ENCODE assay signal across 24 cellular contexts in genomic region chr4:14100349-14100748, GRCh38.
DNase-seq lines count a peak whose midpoint lies in the region; FAIRE-seq and TF ChIP-seq lines count a peak whose summit lies in the region.
"Had no signal": no experiment of that assay in that cellular context is flagged by ENCODE, and none has a peak within 500 bp of the region (broad histone marks: within the 10 kb centered on the region; RNA-seq: fewer than 3 reads in every experiment).

No MANE protein-coding gene starts in this region.

- FAIRE-seq in endothelial cell of umbilical vein (lab: Jason Lieb, UNC): no peak

- intact Hi-C loops in endothelial cell of umbilical vein (cut with micrococcal nuclease): no loop called here
- intact Hi-C loops in activated T-helper 1 cell treated with anti-CD3 and anti-CD28 coated beads, Interleukin-12 subunit alpha, Interleukin-12 subunit beta, Interleukin-2, Interleukin-4 antibody, amounts not matched to agents 30 ng/mL and 10 ng/mL and 1 ng/mL, durations not matched to agents 14 hours and 24 hours and 36 hours (cut with micrococcal nuclease): no loop called here

- no peaks in the 10 kb centered on the region for H3K4me1 ChIP-seq in endothelial cell of umbilical vein (ENCODE audit: control insufficient read depth, extremely low read depth, insufficient read depth, low read length)
- H3K4me1 ChIP-seq in parathyroid adenoma: peaks cover 14% of the 10 kb centered on the region
- no peaks in the 10 kb centered on the region for H3K4me1 ChIP-seq in MM.1S (ENCODE audit: low read length)

- H3K9me1 ChIP-seq in endothelial cell of umbilical vein (replicated peaks; ENCODE audit: control insufficient read depth, extremely low read depth, insufficient read depth, low read length): no peaks in the 10 kb centered on the region

- TF ChIP-seq CTCF in WERI-Rb-1 (IDR thresholded peaks at IDR 0.05; ENCODE audit: low read depth, low read length) (no peak), endothelial cell of umbilical vein (IDR thresholded peaks at IDR 0.05; ENCODE audit: extremely low read depth in 1 of 2, insufficient read depth in 1 of 2, low read depth in 1 of 2, low read length in 2 of 2) (no peak), parathyroid adenoma (IDR thresholded peaks at IDR 0.05) (no peak), MM.1S (IDR thresholded peaks at IDR 0.05; ENCODE audit: low read length) (no peak)

- CTCF ChIA-PET in endothelial cell of umbilical vein (lab: Charles Lee): interaction anchor here (1.4 kb wide), 1 partner anchor 446 kb away, joined by 3 read pairs; no protein-coding TSS in a partner anchor

- H3K9me3 Mint-ChIP-seq in activated T-helper 1 cell treated with anti-CD3 and anti-CD28 coated beads, Interleukin-12 subunit alpha, Interleukin-12 subunit beta, Interleukin-2, Interleukin-4 antibody, amounts not matched to agents 30 ng/mL and 10 ng/mL and 1 ng/mL, durations not matched to agents 14 hours and 24 hours and 36 hours: no peaks in the 10 kb centered on the region
- H3K9me3 Mint-ChIP-seq: CD4-positive, alpha-beta T cell had no signal

- no peaks in the 10 kb centered on the region for H3F3A ChIP-seq in MM.1S (ENCODE audit: insufficient read depth, low read length)

- BruUV-seq in endothelial cell of umbilical vein (replicated peaks; lab: Mats Ljungman, UMichigan): no TSS peak

- dilution Hi-C loops in endothelial cell of umbilical vein (cut with MboI; ENCODE audit: extremely low pct_ligation_motif_present, low sequenced_read_pairs): no loop called here

- H3K9me2 ChIP-seq in MM.1S (replicated peaks; ENCODE audit: insufficient read depth, low read length): no peaks in the 10 kb centered on the region

- H3K79me2 ChIP-seq in endothelial cell of umbilical vein (ENCODE audit: control insufficient read depth, insufficient read depth, low read length) (no peaks in the 10 kb centered on the region), parathyroid adenoma (no peaks in the 10 kb centered on the region), MM.1S (ENCODE audit: low read length) (no peaks in the 10 kb centered on the region)

- no peaks in the 10 kb centered on the region for H3K36me3 ChIP-seq in WERI-Rb-1
- H3K36me3 ChIP-seq in endothelial cell of umbilical vein (ENCODE audit: control insufficient read depth in 2 of 2, extremely low read depth in 1 of 2, insufficient read depth in 2 of 2, low read length in 2 of 2): no peaks in the 10 kb centered on the region
- H3K36me3 ChIP-seq in parathyroid adenoma (ENCODE audit: control insufficient read depth, insufficient read depth, low read length): no peaks in the 10 kb centered on the region
- H3K36me3 ChIP-seq in MM.1S (replicated peaks; ENCODE audit: insufficient read depth, low read length): no peaks in the 10 kb centered on the region
- H3K36me3 ChIP-seq: BLaER1 had no signal

- no peak overlapping the region for H2AFZ ChIP-seq in endothelial cell of umbilical vein (ENCODE audit: low read depth, low read length)
- no peak overlapping the region for H2AFZ ChIP-seq in parathyroid adenoma
- no peak overlapping the region for H2AFZ ChIP-seq in MM.1S (ENCODE audit: low read length)

- H3K27ac ChIP-seq in WERI-Rb-1 (peak overlapping the region; percentile 45; the same call in 1 of the 2 replicates), endothelial cell of umbilical vein (ENCODE audit: insufficient read depth, low read depth, low read length) (no peak overlapping the region), parathyroid adenoma (peak overlapping the region; percentile 49), MM.1S (ENCODE audit: low read length) (no peak overlapping the region)
- H3K27ac ChIP-seq: BLaER1, HL-60, RWPE1 had no signal

- H4K20me1 ChIP-seq in endothelial cell of umbilical vein (replicated peaks; ENCODE audit: control insufficient read depth, extremely low read depth, insufficient read depth, low read length) (no peaks in the 10 kb centered on the region), MM.1S (ENCODE audit: insufficient read depth, low read length) (no peaks in the 10 kb centered on the region)
- H4K20me1 ChIP-seq: BLaER1 had no signal

- TF ChIP-seq POLR2A in endothelial cell of umbilical vein (IDR thresholded peaks at IDR 0.05; ENCODE audit: low read depth, low read length): no peak

- H3K9me3 ChIP-seq in WERI-Rb-1 (ENCODE audit: severe bottlenecking) (no peaks in the 10 kb centered on the region), endothelial cell of umbilical vein (replicated peaks; ENCODE audit: control insufficient read depth, insufficient read depth, low read length) (no peaks in the 10 kb centered on the region), parathyroid adenoma (ENCODE audit: control insufficient read depth, low read length) (no peaks in the 10 kb centered on the region), MM.1S (replicated peaks; ENCODE audit: insufficient read depth, low read length) (no peaks in the 10 kb centered on the region)
- H3K9me3 ChIP-seq: BLaER1 had no signal

- no peak overlapping the region for H3K4me3 Mint-ChIP-seq in activated T-helper 1 cell treated with anti-CD3 and anti-CD28 coated beads, Interleukin-12 subunit alpha, Interleukin-12 subunit beta, Interleukin-2, Interleukin-4 antibody, amounts not matched to agents 30 ng/mL and 10 ng/mL and 1 ng/mL, durations not matched to agents 14 hours and 24 hours and 36 hours
- H3K4me3 Mint-ChIP-seq: CD4-positive, alpha-beta T cell; HFFc6 had no signal

- H3K4me2 ChIP-seq in endothelial cell of umbilical vein (ENCODE audit: insufficient read depth, low read length) (no peak overlapping the region), parathyroid adenoma (ENCODE audit: low read length) (no peak overlapping the region), MM.1S (ENCODE audit: low read depth, low read length) (no peak overlapping the region)
- H3K4me2 ChIP-seq: BLaER1 had no signal

- no peak overlapping the region for H3K27ac Mint-ChIP-seq in activated T-helper 1 cell treated with anti-CD3 and anti-CD28 coated beads, Interleukin-12 subunit alpha, Interleukin-12 subunit beta, Interleukin-2, Interleukin-4 antibody, amounts not matched to agents 30 ng/mL and 10 ng/mL and 1 ng/mL, durations not matched to agents 14 hours and 24 hours and 36 hours
- H3K27ac Mint-ChIP-seq: CD4-positive, alpha-beta T cell; HFFc6 had no signal

- POLR2A ChIA-PET in endothelial cell of umbilical vein (lab: Charles Lee): no interaction called here

- no peaks in the 10 kb centered on the region for H3K36me3 Mint-ChIP-seq in activated T-helper 1 cell treated with anti-CD3 and anti-CD28 coated beads, Interleukin-12 subunit alpha, Interleukin-12 subunit beta, Interleukin-2, Interleukin-4 antibody, amounts not matched to agents 30 ng/mL and 10 ng/mL and 1 ng/mL, durations not matched to agents 14 hours and 24 hours and 36 hours (ENCODE audit: low read depth)

- H3K27me3 ChIP-seq in WERI-Rb-1 (ENCODE audit: insufficient read depth, low read depth, severe bottlenecking) (no peaks in the 10 kb centered on the region), endothelial cell of umbilical vein (ENCODE audit: control insufficient read depth in 2 of 2, insufficient read depth in 2 of 2, low read length in 2 of 2) (no peaks in the 10 kb centered on the region), parathyroid adenoma (ENCODE audit: control insufficient read depth, insufficient read depth, low read length) (no peaks in the 10 kb centered on the region), MM.1S (replicated peaks; ENCODE audit: insufficient read depth, low read length) (no peaks in the 10 kb centered on the region)
- H3K27me3 ChIP-seq: BLaER1 had no signal

- H3K9ac ChIP-seq in endothelial cell of umbilical vein (replicated peaks; ENCODE audit: extremely low read depth, insufficient read depth, low read length): no peak overlapping the region
- no peak overlapping the region for H3K9ac ChIP-seq in parathyroid adenoma
- no peak overlapping the region for H3K9ac ChIP-seq in MM.1S (ENCODE audit: low read length)
- H3K9ac ChIP-seq: BLaER1 had no signal

- peak; percentile 14 to 78 for DNase-seq in NCI-H524 (lab: John Stamatoyannopoulos, UW)
- DNase-seq in WERI-Rb-1: peak; percentile 30
- DNase-seq in endothelial cell of umbilical vein (ENCODE audit: low read depth, low spot score): peak; percentile 22
- DNase-seq in activated T-helper 1 cell treated with anti-CD3 and anti-CD28 coated beads, Interleukin-12 subunit alpha, Interleukin-12 subunit beta, Interleukin-2, Interleukin-4 antibody, amounts not matched to agents 30 ng/mL and 10 ng/mL and 1 ng/mL, durations not matched to agents 14 hours and 24 hours and 36 hours (ENCODE audit: low spot score): no peak
- DNase-seq in MM.1S: no peak
- no peak for DNase-seq in HT-29 (ENCODE audit: low spot score)
- DNase-seq: ACHN; CD4-positive, alpha-beta T cell; COR-L47; DMS79; H7; HFFc6; KBM-7; NCI-H1092; NCI-H1436 treated with DMSO at 0.1 percent for 48 hours; NCI-H1930; NCI-H226; NCI-H510A treated with DMSO at 0.1 percent for 48 hours; NK-92 treated with Interleukin-12 subunit alpha and Interleukin-12 subunit beta, amount 100 ng/mL, for 24 hours; SIG-M5 had no signal

- no peaks in the 10 kb centered on the region for H3K4me1 Mint-ChIP-seq in activated T-helper 1 cell treated with anti-CD3 and anti-CD28 coated beads, Interleukin-12 subunit alpha, Interleukin-12 subunit beta, Interleukin-2, Interleukin-4 antibody, amounts not matched to agents 30 ng/mL and 10 ng/mL and 1 ng/mL, durations not matched to agents 14 hours and 24 hours and 36 hours (ENCODE audit: low read depth)

- no peaks in the 10 kb centered on the region for H3K27me3 Mint-ChIP-seq in activated T-helper 1 cell treated with anti-CD3 and anti-CD28 coated beads, Interleukin-12 subunit alpha, Interleukin-12 subunit beta, Interleukin-2, Interleukin-4 antibody, amounts not matched to agents 30 ng/mL and 10 ng/mL and 1 ng/mL, durations not matched to agents 14 hours and 24 hours and 36 hours (ENCODE audit: insufficient read depth)
- H3K27me3 Mint-ChIP-seq: CD4-positive, alpha-beta T cell had no signal

- no peak overlapping the region for H3K4me3 ChIP-seq in WERI-Rb-1 (ENCODE audit: low read depth, low read length)
- no peak overlapping the region for H3K4me3 ChIP-seq in endothelial cell of umbilical vein (replicated peaks in 1 of 3; ENCODE audit: insufficient read depth in 1 of 3, low read depth in 1 of 3, low read length in 3 of 3)
- H3K4me3 ChIP-seq in parathyroid adenoma (ENCODE audit: low read depth, low read length): no peak overlapping the region
- no peak overlapping the region for H3K4me3 ChIP-seq in MM.1S (ENCODE audit: low read length)
- H3K4me3 ChIP-seq: BLaER1 had no signal

TF ChIP-seq in endothelial cell of umbilical vein, 7 proteins besides CTCF, POLR2A, EP300 and RAD21 (continues in another document):
- TF ChIP-seq GATA2 (IDR thresholded peaks at IDR 0.05; ENCODE audit: insufficient read depth, insufficient read length, low read depth, low read length) (no peak), JUN (IDR thresholded peaks at IDR 0.05; ENCODE audit: borderline replicate concordance, insufficient read depth, insufficient read length, low read depth) (no peak), EZH2 (IDR thresholded peaks at IDR 0.05; ENCODE audit: borderline replicate concordance, low read depth, low read length, severe bottlenecking) (no peak), FOS (IDR thresholded peaks at IDR 0.05; ENCODE audit: borderline replicate concordance, insufficient read depth, low read length) (no peak), MYC (IDR thresholded peaks at IDR 0.05; ENCODE audit: low read depth, low read length) (no peak), POLR2AphosphoS5 (IDR thresholded peaks at IDR 0.05; ENCODE audit: insufficient read depth, low read depth, low read length) (no peak)

Comparison
In these comparisons a context has a peak if more than half of its experiments do, and no peak if none do; other contexts are left out.
1. DNase-seq: peak in NCI-H524 (2 of 2), WERI-Rb-1 (single experiment) and endothelial cell of umbilical vein (single experiment); none in activated T-helper 1 cell treated with anti-CD3 and anti-CD28 coated beads, Interleukin-12 subunit alpha, Interleukin-12 subunit beta, Interleukin-2, Interleukin-4 antibody, amounts not matched to agents 30 ng/mL and 10 ng/mL and 1 ng/mL, durations not matched to agents 14 hours and 24 hours and 36 hours (single experiment), MM.1S (single experiment) and HT-29 (single experiment).
2. H3K27ac ChIP-seq: peak in WERI-Rb-1 (single experiment) and parathyroid adenoma (single experiment); none in endothelial cell of umbilical vein (single experiment) and MM.1S (single experiment).